1 cellular context compared by ENCODE assay signal in genomic region chr20:327041-327945, GRCh38.
TF ChIP-seq lines count a peak whose summit lies in the region.

No MANE protein-coding gene starts in this region.

TF ChIP-seq in HepG2, 621 proteins besides CTCF, POLR2A, EP300 and RAD21 (continued from another document and continues in another):
- TF ChIP-seq, protein P1, sequence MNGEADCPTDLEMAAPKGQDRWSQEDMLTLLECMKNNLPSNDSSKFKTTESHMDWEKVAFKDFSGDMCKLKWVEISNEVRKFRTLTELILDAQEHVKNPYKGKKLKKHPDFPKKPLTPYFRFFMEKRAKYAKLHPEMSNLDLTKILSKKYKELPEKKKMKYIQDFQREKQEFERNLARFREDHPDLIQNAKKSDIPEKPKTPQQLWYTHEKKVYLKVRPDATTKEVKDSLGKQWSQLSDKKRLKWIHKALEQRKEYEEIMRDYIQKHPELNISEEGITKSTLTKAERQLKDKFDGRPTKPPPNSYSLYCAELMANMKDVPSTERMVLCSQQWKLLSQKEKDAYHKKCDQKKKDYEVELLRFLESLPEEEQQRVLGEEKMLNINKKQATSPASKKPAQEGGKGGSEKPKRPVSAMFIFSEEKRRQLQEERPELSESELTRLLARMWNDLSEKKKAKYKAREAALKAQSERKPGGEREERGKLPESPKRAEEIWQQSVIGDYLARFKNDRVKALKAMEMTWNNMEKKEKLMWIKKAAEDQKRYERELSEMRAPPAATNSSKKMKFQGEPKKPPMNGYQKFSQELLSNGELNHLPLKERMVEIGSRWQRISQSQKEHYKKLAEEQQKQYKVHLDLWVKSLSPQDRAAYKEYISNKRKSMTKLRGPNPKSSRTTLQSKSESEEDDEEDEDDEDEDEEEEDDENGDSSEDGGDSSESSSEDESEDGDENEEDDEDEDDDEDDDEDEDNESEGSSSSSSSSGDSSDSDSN (CRISPR knock-in tag; IDR thresholded peaks at IDR 0.05), result no peak; the same call in 1 of the 2 replicates
- TF ChIP-seq ZUFSP (CRISPR knock-in tag; IDR thresholded peaks at IDR 0.05; ENCODE audit: borderline replicate concordance), result no peak
- peak; percentile 18; the same call in 1 of the 2 replicates for TF ChIP-seq JDP2 (CRISPR knock-in tag; IDR thresholded peaks at IDR 0.05; ENCODE audit: borderline replicate concordance)
- TF ChIP-seq ZNF883 (CRISPR knock-in tag; IDR thresholded peaks at IDR 0.05; ENCODE audit: not compliant biosample characterization), result no peak
- peak; percentile 65; the same call in 1 of the 2 replicates for TF ChIP-seq PRDM10 (CRISPR knock-in tag; IDR thresholded peaks at IDR 0.05; ENCODE audit: low read depth)
- peak; percentile 65 for TF ChIP-seq BCL6 (CRISPR knock-in tag; IDR thresholded peaks at IDR 0.05)
- TF ChIP-seq FLYWCH1 (CRISPR knock-in tag; IDR thresholded peaks at IDR 0.05), result no peak
- peak; percentile 51; the same call in 1 of the 2 replicates for TF ChIP-seq ZSCAN25 (CRISPR knock-in tag; IDR thresholded peaks at IDR 0.05)
- no peak for TF ChIP-seq ZNF24 (IDR thresholded peaks at IDR 0.05)
- no peak; the same call in none of the 2 replicates for TF ChIP-seq ZBTB7A (CRISPR knock-in tag; IDR thresholded peaks at IDR 0.05)
- TF ChIP-seq, protein P2, sequence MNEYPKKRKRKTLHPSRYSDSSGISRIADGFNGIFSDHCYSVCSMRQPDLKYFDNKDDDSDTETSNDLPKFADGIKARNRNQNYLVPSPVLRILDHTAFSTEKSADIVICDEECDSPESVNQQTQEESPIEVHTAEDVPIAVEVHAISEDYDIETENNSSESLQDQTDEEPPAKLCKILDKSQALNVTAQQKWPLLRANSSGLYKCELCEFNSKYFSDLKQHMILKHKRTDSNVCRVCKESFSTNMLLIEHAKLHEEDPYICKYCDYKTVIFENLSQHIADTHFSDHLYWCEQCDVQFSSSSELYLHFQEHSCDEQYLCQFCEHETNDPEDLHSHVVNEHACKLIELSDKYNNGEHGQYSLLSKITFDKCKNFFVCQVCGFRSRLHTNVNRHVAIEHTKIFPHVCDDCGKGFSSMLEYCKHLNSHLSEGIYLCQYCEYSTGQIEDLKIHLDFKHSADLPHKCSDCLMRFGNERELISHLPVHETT (CRISPR knock-in tag; conservative IDR thresholded peaks at IDR 0.05), result peak; percentile 79; the same call in 1 of the 2 replicates
- peak; percentile 75 for TF ChIP-seq RBM39 (IDR thresholded peaks at IDR 0.05; ENCODE audit: low read depth, low read length, poor library complexity, severe bottlenecking)
- no peak for TF ChIP-seq LCORL (IDR thresholded peaks at IDR 0.05)
- peak; percentile 86 for TF ChIP-seq LCORL (CRISPR knock-in tag; IDR thresholded peaks at IDR 0.05)
- TF ChIP-seq ZFY (CRISPR knock-in tag; IDR thresholded peaks at IDR 0.05), result no peak; the same call in 1 of the 2 replicates
- TF ChIP-seq ZFP90 (CRISPR knock-in tag; IDR thresholded peaks at IDR 0.05; ENCODE audit: borderline replicate concordance), result peak; percentile 19; the same call in 1 of the 2 replicates
- TF ChIP-seq ZNF550 (CRISPR knock-in tag; IDR thresholded peaks at IDR 0.05; ENCODE audit: borderline replicate concordance), result 0 out of 2 replicates have a peak, but pooled peaks have one; percentile 46
- no peak for TF ChIP-seq PHF5A (CRISPR knock-in tag; IDR thresholded peaks at IDR 0.05; ENCODE audit: low read depth, unreplicated experiment)
- TF ChIP-seq, protein P3, sequence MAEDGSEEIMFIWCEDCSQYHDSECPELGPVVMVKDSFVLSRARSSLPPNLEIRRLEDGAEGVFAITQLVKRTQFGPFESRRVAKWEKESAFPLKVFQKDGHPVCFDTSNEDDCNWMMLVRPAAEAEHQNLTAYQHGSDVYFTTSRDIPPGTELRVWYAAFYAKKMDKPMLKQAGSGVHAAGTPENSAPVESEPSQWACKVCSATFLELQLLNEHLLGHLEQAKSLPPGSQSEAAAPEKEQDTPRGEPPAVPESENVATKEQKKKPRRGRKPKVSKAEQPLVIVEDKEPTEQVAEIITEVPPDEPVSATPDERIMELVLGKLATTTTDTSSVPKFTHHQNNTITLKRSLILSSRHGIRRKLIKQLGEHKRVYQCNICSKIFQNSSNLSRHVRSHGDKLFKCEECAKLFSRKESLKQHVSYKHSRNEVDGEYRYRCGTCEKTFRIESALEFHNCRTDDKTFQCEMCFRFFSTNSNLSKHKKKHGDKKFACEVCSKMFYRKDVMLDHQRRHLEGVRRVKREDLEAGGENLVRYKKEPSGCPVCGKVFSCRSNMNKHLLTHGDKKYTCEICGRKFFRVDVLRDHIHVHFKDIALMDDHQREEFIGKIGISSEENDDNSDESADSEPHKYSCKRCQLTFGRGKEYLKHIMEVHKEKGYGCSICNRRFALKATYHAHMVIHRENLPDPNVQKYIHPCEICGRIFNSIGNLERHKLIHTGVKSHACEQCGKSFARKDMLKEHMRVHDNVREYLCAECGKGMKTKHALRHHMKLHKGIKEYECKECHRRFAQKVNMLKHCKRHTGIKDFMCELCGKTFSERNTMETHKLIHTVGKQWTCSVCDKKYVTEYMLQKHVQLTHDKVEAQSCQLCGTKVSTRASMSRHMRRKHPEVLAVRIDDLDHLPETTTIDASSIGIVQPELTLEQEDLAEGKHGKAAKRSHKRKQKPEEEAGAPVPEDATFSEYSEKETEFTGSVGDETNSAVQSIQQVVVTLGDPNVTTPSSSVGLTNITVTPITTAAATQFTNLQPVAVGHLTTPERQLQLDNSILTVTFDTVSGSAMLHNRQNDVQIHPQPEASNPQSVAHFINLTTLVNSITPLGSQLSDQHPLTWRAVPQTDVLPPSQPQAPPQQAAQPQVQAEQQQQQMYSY (CRISPR knock-in tag; IDR thresholded peaks at IDR 0.05), result 0 out of 2 replicates have a peak, but pooled peaks have one; percentile 46
- TF ChIP-seq ATF5 (CRISPR knock-in tag; IDR thresholded peaks at IDR 0.05; ENCODE audit: low read depth), result no peak
- no peak for TF ChIP-seq BRD4 (CRISPR knock-in tag; IDR thresholded peaks at IDR 0.05)
- TF ChIP-seq, protein P4, sequence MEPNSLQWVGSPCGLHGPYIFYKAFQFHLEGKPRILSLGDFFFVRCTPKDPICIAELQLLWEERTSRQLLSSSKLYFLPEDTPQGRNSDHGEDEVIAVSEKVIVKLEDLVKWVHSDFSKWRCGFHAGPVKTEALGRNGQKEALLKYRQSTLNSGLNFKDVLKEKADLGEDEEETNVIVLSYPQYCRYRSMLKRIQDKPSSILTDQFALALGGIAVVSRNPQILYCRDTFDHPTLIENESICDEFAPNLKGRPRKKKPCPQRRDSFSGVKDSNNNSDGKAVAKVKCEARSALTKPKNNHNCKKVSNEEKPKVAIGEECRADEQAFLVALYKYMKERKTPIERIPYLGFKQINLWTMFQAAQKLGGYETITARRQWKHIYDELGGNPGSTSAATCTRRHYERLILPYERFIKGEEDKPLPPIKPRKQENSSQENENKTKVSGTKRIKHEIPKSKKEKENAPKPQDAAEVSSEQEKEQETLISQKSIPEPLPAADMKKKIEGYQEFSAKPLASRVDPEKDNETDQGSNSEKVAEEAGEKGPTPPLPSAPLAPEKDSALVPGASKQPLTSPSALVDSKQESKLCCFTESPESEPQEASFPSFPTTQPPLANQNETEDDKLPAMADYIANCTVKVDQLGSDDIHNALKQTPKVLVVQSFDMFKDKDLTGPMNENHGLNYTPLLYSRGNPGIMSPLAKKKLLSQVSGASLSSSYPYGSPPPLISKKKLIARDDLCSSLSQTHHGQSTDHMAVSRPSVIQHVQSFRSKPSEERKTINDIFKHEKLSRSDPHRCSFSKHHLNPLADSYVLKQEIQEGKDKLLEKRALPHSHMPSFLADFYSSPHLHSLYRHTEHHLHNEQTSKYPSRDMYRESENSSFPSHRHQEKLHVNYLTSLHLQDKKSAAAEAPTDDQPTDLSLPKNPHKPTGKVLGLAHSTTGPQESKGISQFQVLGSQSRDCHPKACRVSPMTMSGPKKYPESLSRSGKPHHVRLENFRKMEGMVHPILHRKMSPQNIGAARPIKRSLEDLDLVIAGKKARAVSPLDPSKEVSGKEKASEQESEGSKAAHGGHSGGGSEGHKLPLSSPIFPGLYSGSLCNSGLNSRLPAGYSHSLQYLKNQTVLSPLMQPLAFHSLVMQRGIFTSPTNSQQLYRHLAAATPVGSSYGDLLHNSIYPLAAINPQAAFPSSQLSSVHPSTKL (CRISPR knock-in tag; IDR thresholded peaks at IDR 0.05), result peak; percentile 77
- TF ChIP-seq ZNF782 (CRISPR knock-in tag; IDR thresholded peaks at IDR 0.05; ENCODE audit: borderline replicate concordance), result peak; percentile 73
- no peak; the same call in 1 of the 2 replicates for TF ChIP-seq ZNF615 (CRISPR knock-in tag; IDR thresholded peaks at IDR 0.05; ENCODE audit: borderline replicate concordance)
- no peak for TF ChIP-seq ZNF124 (CRISPR knock-in tag; IDR thresholded peaks at IDR 0.05)
- no peak for TF ChIP-seq KLF11 (CRISPR knock-in tag; IDR thresholded peaks at IDR 0.05)
- TF ChIP-seq, protein P5, sequence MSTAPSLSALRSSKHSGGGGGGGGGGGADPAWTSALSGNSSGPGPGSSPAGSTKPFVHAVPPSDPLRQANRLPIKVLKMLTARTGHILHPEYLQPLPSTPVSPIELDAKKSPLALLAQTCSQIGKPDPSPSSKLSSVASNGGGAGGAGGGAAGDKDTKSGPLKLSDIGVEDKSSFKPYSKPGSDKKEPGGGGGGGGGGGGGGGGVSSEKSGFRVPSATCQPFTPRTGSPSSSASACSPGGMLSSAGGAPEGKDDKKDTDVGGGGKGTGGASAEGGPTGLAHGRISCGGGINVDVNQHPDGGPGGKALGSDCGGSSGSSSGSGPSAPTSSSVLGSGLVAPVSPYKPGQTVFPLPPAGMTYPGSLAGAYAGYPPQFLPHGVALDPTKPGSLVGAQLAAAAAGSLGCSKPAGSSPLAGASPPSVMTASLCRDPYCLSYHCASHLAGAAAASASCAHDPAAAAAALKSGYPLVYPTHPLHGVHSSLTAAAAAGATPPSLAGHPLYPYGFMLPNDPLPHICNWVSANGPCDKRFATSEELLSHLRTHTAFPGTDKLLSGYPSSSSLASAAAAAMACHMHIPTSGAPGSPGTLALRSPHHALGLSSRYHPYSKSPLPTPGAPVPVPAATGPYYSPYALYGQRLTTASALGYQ (CRISPR knock-in tag; IDR thresholded peaks at IDR 0.05), result no peak
- peak; percentile 21; the same call in 1 of the 2 replicates for TF ChIP-seq ZNF557 (CRISPR knock-in tag; IDR thresholded peaks at IDR 0.05)
- TF ChIP-seq, protein P6, sequence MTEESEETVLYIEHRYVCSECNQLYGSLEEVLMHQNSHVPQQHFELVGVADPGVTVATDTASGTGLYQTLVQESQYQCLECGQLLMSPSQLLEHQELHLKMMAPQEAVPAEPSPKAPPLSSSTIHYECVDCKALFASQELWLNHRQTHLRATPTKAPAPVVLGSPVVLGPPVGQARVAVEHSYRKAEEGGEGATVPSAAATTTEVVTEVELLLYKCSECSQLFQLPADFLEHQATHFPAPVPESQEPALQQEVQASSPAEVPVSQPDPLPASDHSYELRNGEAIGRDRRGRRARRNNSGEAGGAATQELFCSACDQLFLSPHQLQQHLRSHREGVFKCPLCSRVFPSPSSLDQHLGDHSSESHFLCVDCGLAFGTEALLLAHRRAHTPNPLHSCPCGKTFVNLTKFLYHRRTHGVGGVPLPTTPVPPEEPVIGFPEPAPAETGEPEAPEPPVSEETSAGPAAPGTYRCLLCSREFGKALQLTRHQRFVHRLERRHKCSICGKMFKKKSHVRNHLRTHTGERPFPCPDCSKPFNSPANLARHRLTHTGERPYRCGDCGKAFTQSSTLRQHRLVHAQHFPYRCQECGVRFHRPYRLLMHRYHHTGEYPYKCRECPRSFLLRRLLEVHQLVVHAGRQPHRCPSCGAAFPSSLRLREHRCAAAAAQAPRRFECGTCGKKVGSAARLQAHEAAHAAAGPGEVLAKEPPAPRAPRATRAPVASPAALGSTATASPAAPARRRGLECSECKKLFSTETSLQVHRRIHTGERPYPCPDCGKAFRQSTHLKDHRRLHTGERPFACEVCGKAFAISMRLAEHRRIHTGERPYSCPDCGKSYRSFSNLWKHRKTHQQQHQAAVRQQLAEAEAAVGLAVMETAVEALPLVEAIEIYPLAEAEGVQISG (CRISPR knock-in tag; IDR thresholded peaks at IDR 0.05), result no peak; the same call in 1 of the 2 replicates
- 0 out of 2 replicates have a peak, but pooled peaks have one; percentile 9 for TF ChIP-seq THAP7 (CRISPR knock-in tag; IDR thresholded peaks at IDR 0.05)
